In the genomic region with DNA sequence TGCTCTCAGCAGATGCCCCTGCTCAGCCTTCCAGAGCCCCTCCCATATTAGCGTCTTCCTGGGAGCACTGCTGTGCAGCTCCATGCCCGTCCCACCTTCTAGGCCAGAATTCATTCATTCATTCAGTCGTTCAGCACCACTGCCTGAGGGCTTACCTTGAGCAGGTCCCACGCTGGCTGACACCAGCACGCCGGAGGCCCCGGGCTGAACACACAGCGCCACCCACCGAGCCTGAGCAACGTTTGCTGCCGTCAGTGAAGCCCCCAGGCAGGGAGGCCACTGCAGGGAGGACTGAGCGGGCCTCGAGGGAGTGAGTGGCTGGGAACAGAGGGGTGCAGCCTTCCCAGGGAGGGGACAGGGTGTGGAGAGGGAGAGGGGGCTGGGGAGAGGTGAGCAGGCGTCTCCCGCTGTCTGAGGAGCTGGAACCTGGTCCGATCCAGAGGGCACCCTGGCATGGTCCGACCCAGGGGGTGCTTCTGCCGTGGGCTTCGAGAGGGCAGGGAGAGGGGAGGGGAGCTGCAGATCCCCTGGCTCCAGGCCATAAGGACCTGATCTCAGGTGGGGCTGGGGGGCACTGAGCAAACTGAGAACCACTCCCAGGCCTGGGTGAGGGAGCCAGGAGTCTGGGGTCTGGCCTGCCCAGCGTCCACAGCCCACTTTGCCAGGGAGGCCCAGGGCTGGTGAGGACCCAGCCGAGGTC, we compare ENCODE assay signal across 18 cellular contexts.
A peak's percentile ranks its signal among the peaks of the same experiment; 100 is the strongest.
DNase-seq lines count a peak whose midpoint lies in the region; ATAC-seq and TF ChIP-seq lines count a peak whose summit lies in the region.
"Had no signal": no experiment of that assay in that cellular context is flagged by ENCODE, and none has a peak within 500 bp of the region (broad histone marks: within the 10 kb centered on the region; RNA-seq: fewer than 3 reads in every experiment).

No MANE protein-coding gene starts in this region.

- POLR2A ChIA-PET in activated CD8-positive, alpha-beta T cell treated with anti-CD3 and anti-CD28 coated beads, Interleukin-2, amount 10 ng/mL, durations not matched to agents 7 days and 5 days (lab: Charles Lee), result no interaction called here
- POLR2A ChIA-PET in activated CD8-positive, alpha-beta T cell treated with anti-CD3 and anti-CD28 coated beads for 36 hours (lab: Charles Lee), result interaction anchor here (1.2 kb wide), 1 partner anchor 15 kb away, joined by 3 read pairs; no protein-coding TSS in a partner anchor

- no peak overlapping the region for H2BK15ac ChIP-seq in mesendoderm (replicated peaks; ENCODE audit: low read depth)

- no peak overlapping the region for H4K8ac ChIP-seq in mesendoderm (ENCODE audit: low read depth, low read length)

- no peaks in the 10 kb centered on the region for H3K79me1 ChIP-seq in mesendoderm (ENCODE audit: low read length)

- no peaks in the 10 kb centered on the region for H3K79me2 ChIP-seq in mesendoderm (ENCODE audit: control insufficient read depth, insufficient read depth, low read length)

- no peak overlapping the region for H3K4ac ChIP-seq in mesendoderm (ENCODE audit: low read depth, low read length)

- no peak overlapping the region for H4K5ac ChIP-seq in mesendoderm (ENCODE audit: low read length)

- no peak overlapping the region for H3K23ac ChIP-seq in mesendoderm (ENCODE audit: low read length)

- TF ChIP-seq CTCF in activated CD8-positive, alpha-beta T cell treated with anti-CD3 and anti-CD28 coated beads for 36 hours (IDR thresholded peaks at IDR 0.05), result no peak

- no peaks in the 10 kb centered on the region for H3K27me3 Mint-ChIP-seq in activated CD8-positive, alpha-beta T cell treated with anti-CD3 and anti-CD28 coated beads, Interleukin-2, amount 10 ng/mL, durations not matched to agents 7 days and 5 days (ENCODE audit: low read depth)
- peaks cover 8% of the 10 kb centered on the region for H3K27me3 Mint-ChIP-seq in activated CD8-positive, alpha-beta T cell treated with anti-CD3 and anti-CD28 coated beads for 36 hours
- peaks cover 17 to 54% of the 10 kb centered on the region in 2 donors for H3K27me3 Mint-ChIP-seq in effector memory CD8-positive, alpha-beta T cell

- no peak for ATAC-seq in activated CD8-positive, alpha-beta T cell treated with anti-CD3 and anti-CD28 coated beads, Interleukin-2, amount 10 ng/mL, durations not matched to agents 7 days and 5 days
- ATAC-seq in activated CD8-positive, alpha-beta T cell treated with anti-CD3 and anti-CD28 coated beads for 36 hours, result no peak
- ATAC-seq in effector memory CD8-positive, alpha-beta T cell (replicated peaks), result no peak
- no peak for ATAC-seq in GM18868 (IDR thresholded peaks at IDR 0.05; ENCODE audit: unreplicated experiment)

- no peaks in the 10 kb centered on the region for H3K36me3 Mint-ChIP-seq in activated CD8-positive, alpha-beta T cell treated with anti-CD3 and anti-CD28 coated beads, Interleukin-2, amount 10 ng/mL, durations not matched to agents 7 days and 5 days (ENCODE audit: low read depth)
- no peaks in the 10 kb centered on the region for H3K36me3 Mint-ChIP-seq in activated CD8-positive, alpha-beta T cell treated with anti-CD3 and anti-CD28 coated beads for 36 hours (ENCODE audit: low read depth)
- H3K36me3 Mint-ChIP-seq in effector memory CD8-positive, alpha-beta T cell (ENCODE audit: insufficient read depth), result peaks cover 6% of the 10 kb centered on the region

- DNase-seq in activated CD8-positive, alpha-beta T cell treated with anti-CD3 and anti-CD28 coated beads, Interleukin-2, amount 10 ng/mL, durations not matched to agents 7 days and 5 days, result no peak
- no peak for DNase-seq in activated CD8-positive, alpha-beta T cell treated with anti-CD3 and anti-CD28 coated beads for 36 hours
- DNase-seq in NT2/D1 (ENCODE audit: low read depth, low spot score) (no peak), posterior vena cava (ENCODE audit: low spot score) (peak; percentile 72), mesendoderm (no peak)
- DNase-seq in effector memory CD8-positive, alpha-beta T cell, result no peak
- DNase-seq in activated effector memory CD4-positive, alpha-beta T cell treated with anti-CD3 and anti-CD28 coated beads, Interleukin-2, amount 50 U/mL, for 16 hours, result no peak
- DNase-seq: ACHN, adrenal gland, KBM-7, NCI-H187, NCI-H345, T-helper 9 cell had no signal

- H3K27ac ChIP-seq in mesendoderm (ENCODE audit: low read depth, low read length), result no peak overlapping the region
- H3K27ac ChIP-seq: adrenal gland, coronary artery, PC-9, suprapubic skin had no signal

- H3K18ac ChIP-seq in mesendoderm (ENCODE audit: low read length), result no peak overlapping the region

- H2AK5ac ChIP-seq in mesendoderm (ENCODE audit: low read length), result no peak overlapping the region

- no peaks in the 10 kb centered on the region for H3K9me3 Mint-ChIP-seq in activated CD8-positive, alpha-beta T cell treated with anti-CD3 and anti-CD28 coated beads, Interleukin-2, amount 10 ng/mL, durations not matched to agents 7 days and 5 days (ENCODE audit: insufficient read depth)
- peaks cover 8% of the 10 kb centered on the region for H3K9me3 Mint-ChIP-seq in activated CD8-positive, alpha-beta T cell treated with anti-CD3 and anti-CD28 coated beads for 36 hours
- H3K9me3 Mint-ChIP-seq in effector memory CD8-positive, alpha-beta T cell, result no peaks in the 10 kb centered on the region

- H3K4me2 ChIP-seq in mesendoderm (ENCODE audit: low read length), result no peak overlapping the region
- H3K4me2 ChIP-seq: PC-9 had no signal

- no peak overlapping the region for H3K4me3 Mint-ChIP-seq in activated CD8-positive, alpha-beta T cell treated with anti-CD3 and anti-CD28 coated beads, Interleukin-2, amount 10 ng/mL, durations not matched to agents 7 days and 5 days
- no peak overlapping the region for H3K4me3 Mint-ChIP-seq in activated CD8-positive, alpha-beta T cell treated with anti-CD3 and anti-CD28 coated beads for 36 hours
- peak overlapping the region in 1 of 2 donors; percentile 72 for H3K4me3 Mint-ChIP-seq in effector memory CD8-positive, alpha-beta T cell

- H3K4me1 ChIP-seq in NT2/D1 (ENCODE audit: insufficient read depth, insufficient read length), result peaks cover 22% of the 10 kb centered on the region
- no peaks in the 10 kb centered on the region for H3K4me1 ChIP-seq in mesendoderm (ENCODE audit: control insufficient read depth, low read depth, low read length)
- H3K4me1 ChIP-seq: adrenal gland, heart left ventricle, suprapubic skin had no signal

- H3K27me3 ChIP-seq in NT2/D1 (ENCODE audit: insufficient read depth, insufficient read length) (peaks cover 4% of the 10 kb centered on the region), mesendoderm (ENCODE audit: insufficient read depth, low read length, poor library complexity) (no peaks in the 10 kb centered on the region)
- H3K27me3 ChIP-seq: adrenal gland had no signal

- no peak overlapping the region for H2BK5ac ChIP-seq in mesendoderm (ENCODE audit: low read length)

- CTCF ChIA-PET in activated CD8-positive, alpha-beta T cell treated with anti-CD3 and anti-CD28 coated beads, Interleukin-2, amount 10 ng/mL, durations not matched to agents 7 days and 5 days (lab: Charles Lee), result no interaction called here
- CTCF ChIA-PET in activated CD8-positive, alpha-beta T cell treated with anti-CD3 and anti-CD28 coated beads for 36 hours (lab: Charles Lee), result interaction anchor here (1.3 kb wide), 1 partner anchor 397 kb away, joined by 5 read pairs; no protein-coding TSS in a partner anchor

- no peak overlapping the region for H3K56ac ChIP-seq in mesendoderm (ENCODE audit: low read length)

- H2BK120ac ChIP-seq in mesendoderm (ENCODE audit: low read depth, low read length), result no peak overlapping the region

- H3K4me3 ChIP-seq in NT2/D1 (ENCODE audit: insufficient read length, low read depth) (no peak overlapping the region), mesendoderm (ENCODE audit: low read length) (no peak overlapping the region)
- H3K4me3 ChIP-seq: adrenal gland, coronary artery, heart left ventricle, PC-9, suprapubic skin had no signal

- H3K27ac Mint-ChIP-seq in activated CD8-positive, alpha-beta T cell treated with anti-CD3 and anti-CD28 coated beads, Interleukin-2, amount 10 ng/mL, durations not matched to agents 7 days and 5 days, result peak overlapping the region; percentile 8
- H3K27ac Mint-ChIP-seq in activated CD8-positive, alpha-beta T cell treated with anti-CD3 and anti-CD28 coated beads for 36 hours, result no peak overlapping the region
- peak overlapping the region; percentile 90 to 97 for H3K27ac Mint-ChIP-seq in effector memory CD8-positive, alpha-beta T cell

- WGBS in mesendoderm (ENCODE audit: extremely low coverage, insufficient coverage, low lambda C conversion rate), result no CpG with 5 or more reads among the region's 21 CpGs

- intact Hi-C loops in activated CD8-positive, alpha-beta T cell treated with anti-CD3 and anti-CD28 coated beads for 36 hours (cut with micrococcal nuclease), result no loop called here
- intact Hi-C loops in posterior vena cava (cut with DNase I), result loop anchor here in 1 of 2 donors (1.0 kb wide), 1 partner anchor 393 kb away; no protein-coding TSS in a partner anchor

- peaks cover 12% of the 10 kb centered on the region for H3K4me1 Mint-ChIP-seq in activated CD8-positive, alpha-beta T cell treated with anti-CD3 and anti-CD28 coated beads, Interleukin-2, amount 10 ng/mL, durations not matched to agents 7 days and 5 days (ENCODE audit: low read depth)
- H3K4me1 Mint-ChIP-seq in activated CD8-positive, alpha-beta T cell treated with anti-CD3 and anti-CD28 coated beads for 36 hours (ENCODE audit: low read depth), result peaks cover 9% of the 10 kb centered on the region
- peaks cover 0 to 13% of the 10 kb centered on the region in 2 donors for H3K4me1 Mint-ChIP-seq in effector memory CD8-positive, alpha-beta T cell (ENCODE audit: low read depth in 2 of 2)

- H3K9ac ChIP-seq in NT2/D1 (ENCODE audit: insufficient read length, low read depth) (peak overlapping the region; percentile 57), mesendoderm (ENCODE audit: low read length) (no peak overlapping the region)

- peaks cover 8% of the 10 kb centered on the region for H3K9me3 ChIP-seq in NT2/D1 (ENCODE audit: insufficient read depth, low read length)
- H3K9me3 ChIP-seq: adrenal gland had no signal

- no peaks in the 10 kb centered on the region for H3K36me3 ChIP-seq in NT2/D1 (ENCODE audit: insufficient read depth, insufficient read length, low read length)
- H3K36me3 ChIP-seq in mesendoderm (ENCODE audit: control insufficient read depth, insufficient read depth, low read length), result no peaks in the 10 kb centered on the region
- H3K36me3 ChIP-seq: adrenal gland, heart left ventricle, suprapubic skin had no signal
